In genomic region chr9:137195525-137196220, GRCh38 we compare ENCODE assay signal across 12 cellular contexts. TPM values are rescaled to one million over a fixed set of nuclear protein-coding genes. Genes with fewer than 3 reads are reported as not detected.
A peak's percentile ranks its signal among the peaks of the same experiment; 100 is the strongest.
DNase-seq lines count a peak whose midpoint lies in the region; ATAC-seq and TF ChIP-seq lines count a peak whose summit lies in the region.
"Had no signal": no experiment of that assay in that cellular context is flagged by ENCODE, and none has a peak within 500 bp of the region (broad histone marks: within the 10 kb centered on the region; RNA-seq: fewer than 3 reads in every experiment).

No MANE protein-coding gene starts in this region.

- H3K4me1 ChIP-seq in hepatocyte (ENCODE audit: insufficient read depth) (peaks cover 44% of the 10 kb centered on the region), thyroid gland (peaks cover 19 to 31% of the 10 kb centered on the region in 2 donors)

- H3K4me2 ChIP-seq in hepatocyte, result peak overlapping the region; percentile 99

- peaks cover 65% of the 10 kb centered on the region for H4K20me1 ChIP-seq in hepatocyte (ENCODE audit: insufficient read depth, poor library complexity, severe bottlenecking)

- ATAC-seq in GM18907 (IDR thresholded peaks at IDR 0.05; ENCODE audit: unreplicated experiment), result no peak

- no peaks in the 10 kb centered on the region for H3K27me3 ChIP-seq in hepatocyte
- H3K27me3 ChIP-seq in thyroid gland, result no peaks in the 10 kb centered on the region
- H3K27me3 ChIP-seq: SJCRH30 had no signal

- TF ChIP-seq POLR2A in thyroid gland (IDR thresholded peaks at IDR 0.05), result no peak

- H3K9me2 ChIP-seq in hepatocyte (replicated peaks; ENCODE audit: insufficient read depth), result no peaks in the 10 kb centered on the region

- H3K27ac ChIP-seq in 22Rv1 (peak overlapping the region; percentile 32; the same call in 1 of the 2 replicates), hepatocyte (peak overlapping the region; percentile 58), thyroid gland (no peak overlapping the region)
- H3K27ac ChIP-seq: SJCRH30 had no signal

- intact Hi-C loops in thyroid gland (cut with DNase I), result no loop called here

- TF ChIP-seq CTCF in 22Rv1 (IDR thresholded peaks at IDR 0.05), result no peak
- TF ChIP-seq CTCF in hepatocyte (IDR thresholded peaks at IDR 0.05; ENCODE audit: poor library complexity), result no peak
- no peak for TF ChIP-seq CTCF in thyroid gland (IDR thresholded peaks at IDR 0.05)

- no peak overlapping the region for H3K4me3 ChIP-seq in hepatocyte
- no peak overlapping the region for H3K4me3 ChIP-seq in thyroid gland (replicated peaks in 1 of 3)
- H3K4me3 ChIP-seq: SJCRH30 had no signal

- peak; percentile 49 for DNase-seq in NCI-H1092 (lab: John Stamatoyannopoulos, UW)
- DNase-seq in NCI-H748 (lab: John Stamatoyannopoulos, UW; ENCODE audit: unreplicated experiment), result peak; percentile 94
- peak; percentile 65 for DNase-seq in hepatocyte (ENCODE audit: low spot score)
- DNase-seq in activated CD8-positive, alpha-beta memory T cell treated with anti-CD3 and anti-CD28 coated beads, Interleukin-2, amount 50 U/mL, for 4 hours, result no peak
- DNase-seq in globus pallidus (ENCODE audit: low spot score), result no peak
- DNase-seq in thyroid gland, result no peak
- DNase-seq: activated CD4-positive, alpha-beta T cell treated with anti-CD3 and anti-CD28 coated beads, Interleukin-2, amount 50 U/mL, for 1 hour; H9; SJCRH30; stimulated activated CD4-positive, alpha-beta T cell treated with anti-CD3 and anti-CD28 coated beads, Interleukin-2, amount 100 ng/mL, for 48 hours had no signal

- 81% methylated on average over 18 of the region's 21 CpGs for WGBS in hepatocyte (ENCODE audit: low lambda C conversion rate, missing lambda C conversion rate)
- WGBS in thyroid gland, 2 donors, result 76 to 80% methylated on average over 15 to 16 of the region's 21 CpGs

- H3K79me2 ChIP-seq in hepatocyte, result peaks cover 91% of the 10 kb centered on the region

- no peaks in the 10 kb centered on the region for H3K9me3 ChIP-seq in hepatocyte (ENCODE audit: low read depth)
- H3K9me3 ChIP-seq in thyroid gland, result no peaks in the 10 kb centered on the region
- H3K9me3 ChIP-seq: SJCRH30 had no signal

- no peaks in the 10 kb centered on the region for H3K36me3 ChIP-seq in hepatocyte (replicated peaks; ENCODE audit: insufficient read depth, low read depth)
- peaks cover under 1 to 1% of the 10 kb centered on the region in 2 donors for H3K36me3 ChIP-seq in thyroid gland
- H3K36me3 ChIP-seq: SJCRH30 had no signal

- no peak overlapping the region for H2AFZ ChIP-seq in hepatocyte

RNA-seq across cellular contexts. Expression of gene TPRN, which starts 4.9 kb away (rescaled TPM):
- total RNA-seq in hepatocyte (27.6 and 34.4 TPM in 2 replicates), thyroid gland (10 to 100 TPM in 2 of 4 donors, 1 to 10 TPM in 2; 6.5 to 13.5 (median 9.9) TPM)
- 82.3 and 104 TPM in 2 replicates for polyA plus RNA-seq in hepatocyte

RNA-seq across cellular contexts. Expression of gene SSNA1, which starts 7.2 kb away (rescaled TPM):
- total RNA-seq in hepatocyte (74.3 and 82.2 TPM in 2 replicates), thyroid gland (10 to 100 TPM; 42.0 to 97.5 (median 62.8) TPM)
- polyA plus RNA-seq in hepatocyte, result 128 and 137 TPM in 2 replicates

RNA-seq across cellular contexts. Expression of gene ANAPC2, which starts 7.3 kb away (rescaled TPM):
- total RNA-seq in hepatocyte (21.3 and 26.2 TPM in 2 replicates), thyroid gland (10 to 100 TPM; 25.6 to 34.1 (median 31.8) TPM)
- polyA plus RNA-seq in hepatocyte, result 12.2 and 16.2 TPM in 2 replicates

RNA-seq across cellular contexts. Expression of gene TMEM203, which starts 9.8 kb away (rescaled TPM):
- total RNA-seq in hepatocyte, result 37.6 and 43.5 TPM in 2 replicates
- polyA plus RNA-seq in hepatocyte, result 48.3 and 60.7 TPM in 2 replicates
- total RNA-seq in thyroid gland, result 10 to 100 TPM; 29.7 to 47.3 (median 38.4) TPM

RNA-seq across cellular contexts. Expression of gene NDOR1, which starts 9.8 kb away (rescaled TPM):
- total RNA-seq in hepatocyte (4.4 and 7.8 TPM in 2 replicates), thyroid gland (10 to 100 TPM in 3 of 4 donors, 1 to 10 TPM in 1; 9.0 to 16.6 (median 15.4) TPM)
- polyA plus RNA-seq in hepatocyte, result 12.3 and 17.6 TPM in 2 replicates

Comparison
In these comparisons a context has a peak if more than half of its experiments do, and no peak if none do; other contexts are left out.
1. H3K27ac ChIP-seq: peak in 22Rv1 (single experiment) and hepatocyte (single experiment); none in thyroid gland (0 of 3).
2. DNase-seq: peak in NCI-H1092 (single experiment), NCI-H748 (single experiment) and hepatocyte (single experiment); none in activated CD8-positive, alpha-beta memory T cell treated with anti-CD3 and anti-CD28 coated beads, Interleukin-2, amount 50 U/mL, for 4 hours (single experiment), globus pallidus (single experiment) and thyroid gland (0 of 2).